Comparison of ENCODE assay signal across 8 cellular contexts in genomic region chr14:102085944-102086343, GRCh38. TPM values are rescaled to one million over a fixed set of nuclear protein-coding genes. Genes with fewer than 3 reads are reported as not detected.
DNase-seq lines count a peak whose midpoint lies in the region; FAIRE-seq and TF ChIP-seq lines count a peak whose summit lies in the region.
"Not testable (repeated sequence)": the region's sequence is repeated elsewhere in the genome, so short reads cannot be mapped to it uniquely, and the experiment has no call there.

No MANE protein-coding gene starts in this region.

- 20% methylated on average over 8 of the region's 8 CpGs for WGBS in HUES64
- 4 to 10% (median 6%) methylated on average over 8 of the region's 8 CpGs for WGBS in stomach, 5 donors

- not testable (repeated sequence) for H3K9me3 ChIP-seq in BLaER1 treated with 17β-estradiol and CSF1 and Interleukin-3, amounts not matched to agents 10 nM and 100 nM (replicated peaks in 1 of 11); HUES64 (ENCODE audit: insufficient read depth, low read depth, low read length); astrocyte (ENCODE audit: insufficient read depth, low read depth, low read length); kidney (ENCODE audit: control insufficient read depth in 1 of 2, low read length in 2 of 2); stomach

- peaks cover 68 to 79% (median 76%) of the 10 kb centered on the region in 10 experiments for H3K4me1 ChIP-seq in BLaER1 treated with 17β-estradiol and CSF1 and Interleukin-3, amounts not matched to agents 10 nM and 100 nM
- peaks cover 21% of the 10 kb centered on the region; the same call in 1 of the 2 replicates for H3K4me1 ChIP-seq in HUES64 (ENCODE audit: insufficient read depth, low read length)
- peaks cover 35% of the 10 kb centered on the region for H3K4me1 ChIP-seq in astrocyte (ENCODE audit: insufficient read depth, low read length)
- peaks cover 20 to 22% of the 10 kb centered on the region in 2 donors for H3K4me1 ChIP-seq in kidney (ENCODE audit: control insufficient read depth in 1 of 2, insufficient read depth in 1 of 2, low read depth in 1 of 2, low read length in 2 of 2)
- H3K4me1 ChIP-seq in stomach: peaks cover 40 to 62% (median 57%) of the 10 kb centered on the region in 4 donors

- H3K36me3 Mint-ChIP-seq in astrocyte (ENCODE audit: low read depth, unreplicated experiment): peaks cover 22% of the 10 kb centered on the region
- peaks cover 44% of the 10 kb centered on the region for H3K36me3 Mint-ChIP-seq in neural crest cell (ENCODE audit: low read depth)

- TF ChIP-seq POLR2A in stomach (IDR thresholded peaks at IDR 0.05): not testable (repeated sequence)

- FAIRE-seq in astrocyte (lab: Jason Lieb, UNC); kidney (lab: Jason Lieb, UNC): not testable (repeated sequence)

- not testable (repeated sequence) for TF ChIP-seq EP300 in stomach (IDR thresholded peaks at IDR 0.05)

- H3K4me3 Mint-ChIP-seq in astrocyte (ENCODE audit: unreplicated experiment) (peak overlapping the region; percentile 95), neural crest cell (peak overlapping the region; percentile 93)

- peak overlapping the region; percentile 89 to 99 (median 96) for H3K4me3 ChIP-seq in BLaER1 treated with 17β-estradiol and CSF1 and Interleukin-3, amounts not matched to agents 10 nM and 100 nM
- H3K4me3 ChIP-seq in HUES64 (ENCODE audit: low read length): peak overlapping the region; percentile 87
- peak overlapping the region; percentile 93 for H3K4me3 ChIP-seq in astrocyte (ENCODE audit: insufficient read depth, low read depth, low read length)
- H3K4me3 ChIP-seq in kidney (ENCODE audit: low read length in 2 of 2): peak overlapping the region; percentile 88 to 92
- H3K4me3 ChIP-seq in stomach: peak overlapping the region; percentile 71 to 91 (median 82)

- H3K27ac Mint-ChIP-seq in astrocyte (ENCODE audit: unreplicated experiment) (peak overlapping the region; percentile 72), neural crest cell (ENCODE audit: unreplicated experiment) (peak overlapping the region; percentile 99)

- not testable (repeated sequence) for H3K9me3 Mint-ChIP-seq in astrocyte (ENCODE audit: unreplicated experiment); neural crest cell

- peaks cover 35% of the 10 kb centered on the region for H3K4me1 Mint-ChIP-seq in astrocyte (ENCODE audit: low read depth, unreplicated experiment)
- peaks cover 66% of the 10 kb centered on the region for H3K4me1 Mint-ChIP-seq in neural crest cell

- TF ChIP-seq CTCF in VCaP (conservative IDR thresholded peaks at IDR 0.05); astrocyte (IDR thresholded peaks at IDR 0.05; ENCODE audit: insufficient read depth, low read depth, low read length); kidney (IDR thresholded peaks at IDR 0.05; ENCODE audit: borderline replicate concordance, extremely low read depth, insufficient read depth); neural crest cell (conservative IDR thresholded peaks at IDR 0.05); stomach (IDR thresholded peaks at IDR 0.05): not testable (repeated sequence)

- H3K79me2 ChIP-seq in astrocyte (ENCODE audit: insufficient read depth, low read length): peaks cover 64% of the 10 kb centered on the region

- intact Hi-C loops in kidney (cut with DNase I); stomach (cut with DNase I; ENCODE audit: low total_unique reads): not testable (repeated sequence)

- peak overlapping the region; percentile 93 to 98 (median 97); a peak in 21 of 22 replicates for H3K27ac ChIP-seq in BLaER1 treated with 17β-estradiol and CSF1 and Interleukin-3, amounts not matched to agents 10 nM and 100 nM
- H3K27ac ChIP-seq in HUES64 (ENCODE audit: low read depth, low read length): peak overlapping the region; percentile 90; the same call in 1 of the 2 replicates
- peak overlapping the region; percentile 98 for H3K27ac ChIP-seq in VCaP
- peak overlapping the region; percentile 79 for H3K27ac ChIP-seq in astrocyte (ENCODE audit: low read depth, low read length)
- H3K27ac ChIP-seq in epithelial cell of prostate: peak overlapping the region; percentile 86
- H3K27ac ChIP-seq in kidney (ENCODE audit: low read depth in 2 of 2, low read length in 2 of 2): peak overlapping the region; percentile 100
- H3K27ac ChIP-seq in stomach: peak overlapping the region; percentile 98 to 100 (median 100)

- not testable (repeated sequence) for DNase-seq in astrocyte (ENCODE audit: low read depth); epithelial cell of prostate (ENCODE audit: low read depth, low spot score); kidney; neural crest cell (ENCODE audit: low read depth, low spot score); stomach

- peaks cover 51 to 56% (median 54%) of the 10 kb centered on the region in 11 experiments for H3K36me3 ChIP-seq in BLaER1 treated with 17β-estradiol and CSF1 and Interleukin-3, amounts not matched to agents 10 nM and 100 nM
- H3K36me3 ChIP-seq in HUES64 (ENCODE audit: insufficient read depth, low read length): peaks cover 52% of the 10 kb centered on the region
- peaks cover 51% of the 10 kb centered on the region for H3K36me3 ChIP-seq in astrocyte (ENCODE audit: insufficient read depth, low read length)
- peaks cover 36 to 49% of the 10 kb centered on the region in 2 donors for H3K36me3 ChIP-seq in kidney (ENCODE audit: control insufficient read depth in 1 of 2, insufficient read depth in 2 of 2, low read length in 2 of 2)
- H3K36me3 ChIP-seq in stomach: peaks cover 43 to 49% (median 48%) of the 10 kb centered on the region in 4 donors

- H3K27me3 Mint-ChIP-seq in astrocyte (ENCODE audit: low read depth, unreplicated experiment); neural crest cell (ENCODE audit: low read depth): not testable (repeated sequence)

- H3K27me3 ChIP-seq in BLaER1 treated with 17β-estradiol and CSF1 and Interleukin-3, amounts not matched to agents 10 nM and 100 nM; HUES64 (ENCODE audit: insufficient read depth, low read length); astrocyte (ENCODE audit: insufficient read depth, low read length); stomach: not testable (repeated sequence)

- H3K9ac ChIP-seq in BLaER1 treated with 17β-estradiol and CSF1 and Interleukin-3, amounts not matched to agents 10 nM and 100 nM: peak overlapping the region; percentile 94 to 100 (median 98)
- H3K9ac ChIP-seq in HUES64 (ENCODE audit: low read depth, low read length) (peak overlapping the region; percentile 91), astrocyte (ENCODE audit: low read length) (peak overlapping the region; percentile 97), kidney (ENCODE audit: low read length in 2 of 2) (peak overlapping the region; percentile 95 to 97)

- not testable (repeated sequence) for H2AFZ ChIP-seq in astrocyte (ENCODE audit: low read depth, low read length)

- peaks cover 54 to 59% (median 58%) of the 10 kb centered on the region in 11 experiments for H4K20me1 ChIP-seq in BLaER1 treated with 17β-estradiol and CSF1 and Interleukin-3, amounts not matched to agents 10 nM and 100 nM
- peaks cover 56% of the 10 kb centered on the region for H4K20me1 ChIP-seq in astrocyte (ENCODE audit: insufficient read depth, low read length)

- peak overlapping the region; percentile 88 to 99 (median 97) for H3K4me2 ChIP-seq in BLaER1 treated with 17β-estradiol and CSF1 and Interleukin-3, amounts not matched to agents 10 nM and 100 nM
- peak overlapping the region; percentile 96 for H3K4me2 ChIP-seq in astrocyte (ENCODE audit: low read length)

RNA-seq across cellular contexts. Expression of gene HSP90AA1, which starts 0.9 kb away (rescaled TPM):
- polyA plus RNA-seq in HUES64 (2013, experiment 1 of 2): 836 TPM
- 789 TPM for polyA plus RNA-seq in HUES64 (2013, experiment 2 of 2)
- total RNA-seq in astrocyte (352 and 428 TPM in 2 replicates), kidney (409 TPM), neural crest cell (760 and 771 TPM in 2 replicates), stomach (100 to 1,000 TPM; 103 to 250 (median 213) TPM)
- polyA plus RNA-seq in kidney (ENCODE audit: insufficient read depth, low read depth, low replicate concordance) (455 TPM), stomach (100 to 1,000 TPM; 167 to 279 (median 236) TPM)

RNA-seq across cellular contexts. Expression of gene WDR20, which starts 53.8 kb away (rescaled TPM):
- 16.1 TPM for polyA plus RNA-seq in HUES64 (2013, experiment 1 of 2)
- polyA plus RNA-seq in HUES64 (2013, experiment 2 of 2): 18.7 TPM
- total RNA-seq in astrocyte (22.4 and 23.6 TPM in 2 replicates), kidney (44.2 TPM), neural crest cell (28.2 and 30.2 TPM in 2 replicates), stomach (10 to 100 TPM; 13.9 to 44.2 (median 25.5) TPM)
- polyA plus RNA-seq in kidney (ENCODE audit: insufficient read depth, low read depth, low replicate concordance) (12.6 TPM), stomach (1 to 10 TPM; 8.2 to 9.2 (median 8.4) TPM)
